9 cellular contexts compared by ENCODE assay signal in the genomic region with DNA sequence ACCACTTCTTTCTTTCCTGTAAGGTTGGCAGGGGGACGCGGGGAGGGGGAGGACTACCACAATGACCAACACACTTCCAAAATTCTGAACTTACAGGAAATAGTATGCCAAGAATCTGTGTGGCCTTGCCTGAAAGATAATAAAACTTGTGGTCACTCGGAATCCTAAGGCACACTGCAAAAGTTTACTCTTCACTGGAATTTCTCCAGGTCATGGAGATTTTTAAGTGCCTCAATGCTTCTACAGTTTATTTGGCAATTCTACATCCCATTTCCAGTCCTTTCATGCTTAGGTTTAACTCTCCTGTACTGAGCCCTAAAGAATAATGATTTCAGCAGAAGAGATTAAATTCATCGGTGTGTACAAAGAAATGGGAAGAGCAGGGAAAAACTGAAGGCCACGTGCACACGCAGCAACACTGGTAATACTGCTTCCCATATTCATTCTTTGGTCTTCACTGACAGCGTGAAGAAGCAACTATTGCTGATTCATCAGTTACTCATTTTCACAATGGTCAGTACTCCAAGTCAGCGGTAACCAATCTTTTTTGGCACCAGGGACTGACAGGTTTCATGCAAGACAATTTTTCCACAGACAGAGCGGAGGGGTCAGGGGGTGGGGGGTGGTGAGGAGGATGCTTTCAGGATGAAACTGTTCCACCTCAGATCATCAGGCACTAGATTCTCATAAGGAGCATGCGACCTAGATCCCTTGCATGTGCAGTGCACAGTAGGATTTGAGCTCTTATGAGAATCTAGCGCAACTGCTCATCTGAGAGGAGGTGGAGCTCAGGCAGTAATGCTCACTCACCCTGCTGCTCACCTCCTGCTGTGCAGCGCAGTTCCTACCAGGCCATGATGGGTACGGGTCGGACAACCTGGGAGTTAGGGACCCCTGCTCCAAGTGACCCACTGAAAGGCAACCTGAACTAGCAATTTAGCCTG. TPM values are rescaled to one million over a fixed set of nuclear protein-coding genes. Genes with fewer than 3 reads are reported as not detected.
DNase-seq lines count a peak whose midpoint lies in the region; ATAC-seq, FAIRE-seq and TF ChIP-seq lines count a peak whose summit lies in the region.
"Had no signal": no experiment of that assay in that cellular context is flagged by ENCODE, and none has a peak within 500 bp of the region (broad histone marks: within the 10 kb centered on the region; RNA-seq: fewer than 3 reads in every experiment).

No MANE protein-coding gene starts in this region.

- CTCF ChIA-PET in RWPE1 (lab: Yijun Ruan, JAX), result no interaction called here

- no peaks in the 10 kb centered on the region for H3K9me3 Mint-ChIP-seq in progenitor cell of endocrine pancreas (ENCODE audit: low read depth)

- TF ChIP-seq CTCF in RWPE1 (conservative IDR thresholded peaks at IDR 0.05; ENCODE audit: low read depth) (no peak), progenitor cell of endocrine pancreas (IDR thresholded peaks at IDR 0.05; ENCODE audit: unreplicated experiment) (no peak)

- H3K4me3 Mint-ChIP-seq in progenitor cell of endocrine pancreas (ENCODE audit: low read depth), result no peak overlapping the region

- POLR2A ChIA-PET in RWPE1 (lab: Yijun Ruan, JAX; ENCODE audit: low non-redundant PET), result no interaction called here

- peaks cover 11% of the 10 kb centered on the region for H3K36me3 Mint-ChIP-seq in progenitor cell of endocrine pancreas (ENCODE audit: insufficient read depth)

- FAIRE-seq in GM12891 (lab: Jason Lieb, UNC), result no peak

- H3K27me3 Mint-ChIP-seq in progenitor cell of endocrine pancreas, result no peaks in the 10 kb centered on the region

- 0 out of 2 replicates have a peak, but pooled peaks have one; percentile 25 for TF ChIP-seq POLR2A in GM12891 (IDR thresholded peaks at IDR 0.05; ENCODE audit: low read depth, low read length)

- DNase-seq in GM12891 (ENCODE audit: insufficient read length, low spot score) (no peak), RWPE1 (ENCODE audit: low spot score) (peak; percentile 30), progenitor cell of endocrine pancreas (ENCODE audit: low spot score, unreplicated experiment) (no peak)
- DNase-seq in activated CD4-positive, CD25-positive, alpha-beta regulatory T cell treated with anti-CD3 and anti-CD28 coated beads, Interleukin-2, amount 50 U/mL, for 72 hours, result no peak
- DNase-seq: cerebellar nuclear complex, NCI-H2227 treated with DMSO at 0.1 percent for 48 hours had no signal

- H3K27ac ChIP-seq in RWPE1, result peak overlapping the region; percentile 12; the same call in 1 of the 2 replicates

- ATAC-seq in esophagus mucosa (peak; percentile 49), GM21367 (IDR thresholded peaks at IDR 0.05; ENCODE audit: unreplicated experiment) (no peak), GM18502 (IDR thresholded peaks at IDR 0.05; ENCODE audit: poor library complexity, unreplicated experiment) (no peak)

- H3K27ac Mint-ChIP-seq in progenitor cell of endocrine pancreas, result peak overlapping the region; percentile 73

- peaks cover 21% of the 10 kb centered on the region for H3K4me1 Mint-ChIP-seq in progenitor cell of endocrine pancreas (ENCODE audit: low read depth)

TF ChIP-seq in GM12891, 5 proteins besides CTCF, POLR2A, EP300 and RAD21:
- TF ChIP-seq TAF1 (IDR thresholded peaks at IDR 0.05; ENCODE audit: low read depth, low read length) (no peak), PAX5 (IDR thresholded peaks at IDR 0.05; ENCODE audit: insufficient read depth, low read length, severe bottlenecking) (no peak), POU2F2 (IDR thresholded peaks at IDR 0.05; ENCODE audit: low read depth, low read length) (no peak), POLR2AphosphoS5 (IDR thresholded peaks at IDR 0.05; ENCODE audit: low read depth, low read length) (peak; percentile 31; the same call in 1 of the 2 replicates), SPI1 (IDR thresholded peaks at IDR 0.05; ENCODE audit: low read depth, low read length) (no peak)

RNA-seq across cellular contexts. Expression of gene LARP4B, which starts 9.8 kb away (rescaled TPM):
- polyA plus RNA-seq in GM12891 (2012; ENCODE audit: low read depth, missing spikeins), result 20.1 TPM
- total RNA-seq in esophagus mucosa (78.9 TPM), progenitor cell of endocrine pancreas (110 and 114 TPM in 2 replicates)
